ENCODE assay signal across 8 cellular contexts in genomic region chr11:117985953-117986887, GRCh38. TPM values are rescaled to one million over a fixed set of nuclear protein-coding genes. Genes with fewer than 3 reads are reported as not detected.
DNase-seq lines count a peak whose midpoint lies in the region; ATAC-seq, FAIRE-seq and TF ChIP-seq lines count a peak whose summit lies in the region.

Gene IL10RA, plus strand, starts transcription at chr11:117986394. Its CDS starts 74 bp downstream, at chr11:117986468.

- H3K9ac ChIP-seq in SK-N-SH = no peak within 1 kb of the TSS

- TF ChIP-seq RAD21 in SK-N-SH (IDR thresholded peaks at IDR 0.05; ENCODE audit: low read length) = no peak

- POLR2A ChIA-PET in SK-N-SH (lab: Yijun Ruan, JAX) = interaction anchor here (0.6 kb wide), 1 partner anchor 79 kb away, joined by 6 read pairs; no protein-coding TSS in a partner anchor

- H3K4me2 ChIP-seq in SK-N-SH = peak within 1 kb of the TSS; percentile 76

- H3K36me3 ChIP-seq in SK-N-SH (replicated peaks in 1 of 2; ENCODE audit: control insufficient read depth in 1 of 2, insufficient read depth in 2 of 2, low read length in 1 of 2) (no peaks in the 10 kb centered on the region), uterus (no peaks in the 10 kb centered on the region)

- FAIRE-seq in D721Med (lab: Jason Lieb, UNC) = no peak

- no peaks in the 10 kb centered on the region for H3K9me3 Mint-ChIP-seq in activated naive CD8-positive, alpha-beta T cell treated with anti-CD3 and anti-CD28 coated beads for 36 hours

- no peaks in the 10 kb centered on the region for H3K79me2 ChIP-seq in SK-N-SH (ENCODE audit: insufficient read depth)

- no peak for TF ChIP-seq EP300 in SK-N-SH (IDR thresholded peaks at IDR 0.05; ENCODE audit: borderline replicate concordance in 1 of 2, low read depth in 1 of 2, low read length in 1 of 2)

- H3F3A ChIP-seq in SK-N-SH (replicated peaks; ENCODE audit: insufficient read depth) = no peaks in the 10 kb centered on the region

- H2AFZ ChIP-seq in SK-N-SH (ENCODE audit: low read depth) = peak within 1 kb of the TSS; percentile 56; the same call in 1 of the 2 replicates

- H3K4me3 ChIP-seq in HL-60 (replicated peaks; ENCODE audit: insufficient read depth, low read length) (peak within 1 kb of the TSS; percentile 63), SK-N-SH (ENCODE audit: low read depth in 2 of 2, low read length in 1 of 2) (peak within 1 kb of the TSS; percentile 48 to 56), right cardiac atrium (ENCODE audit: low read length) (peak within 1 kb of the TSS; percentile 52), uterus (peak within 1 kb of the TSS; percentile 38 to 46)

- H3K27ac Mint-ChIP-seq in activated naive CD8-positive, alpha-beta T cell treated with anti-CD3 and anti-CD28 coated beads for 36 hours = peak within 1 kb of the TSS; percentile 96

- H3K27ac ChIP-seq in HL-60 (replicated peaks) (peak within 1 kb of the TSS; percentile 86), SK-N-SH (ENCODE audit: low read depth in 2 of 2, low read length in 1 of 2) (no peak within 1 kb of the TSS; a peak in 1 of 4 replicates), right cardiac atrium (ENCODE audit: low read length) (peak within 1 kb of the TSS; percentile 35), uterus (peak within 1 kb of the TSS; percentile 42 to 65)

- WGBS in SK-N-SH (ENCODE audit: low lambda C conversion rate) = 22% methylated on average over 14 of the region's 71 CpGs
- 4% methylated on average over 71 of the region's 71 CpGs for WGBS in right cardiac atrium

- DNase-seq in D721Med (ENCODE audit: insufficient read length, low spot score) (peak; percentile 98), HL-60 (ENCODE audit: low read depth in 1 of 2, low spot score in 1 of 2) (peak; percentile 80 to 89), SK-N-SH (peak; percentile 95), right cardiac atrium (peak; percentile 86 to 95 (median 95)), putamen (ENCODE audit: low spot score) (peak; percentile 75), uterus (peak; percentile 70 to 85)
- DNase-seq in activated naive CD8-positive, alpha-beta T cell treated with anti-CD3 and anti-CD28 coated beads for 36 hours = peak; percentile 92

- no peak for TF ChIP-seq CTCF in D721Med (IDR thresholded peaks at IDR 0.05; ENCODE audit: insufficient read depth, missing control alignments)
- TF ChIP-seq CTCF in HL-60 (IDR thresholded peaks at IDR 0.05; ENCODE audit: insufficient read depth, low read length) = no peak
- TF ChIP-seq CTCF in SK-N-SH (IDR thresholded peaks at IDR 0.05) = no peak
- TF ChIP-seq CTCF in uterus (IDR thresholded peaks at IDR 0.05) = no peak

- H3K9me3 ChIP-seq in SK-N-SH (no peaks in the 10 kb centered on the region), right cardiac atrium (ENCODE audit: control insufficient read depth, low read length) (no peaks in the 10 kb centered on the region), uterus (no peaks in the 10 kb centered on the region)

- H3K27me3 ChIP-seq in HL-60 (ENCODE audit: insufficient read depth, poor library complexity, severe bottlenecking) (no peaks in the 10 kb centered on the region), SK-N-SH (ENCODE audit: insufficient read depth) (peaks cover 9% of the 10 kb centered on the region; the same call in 1 of the 2 replicates), right cardiac atrium (ENCODE audit: control insufficient read depth, insufficient read depth) (no peaks in the 10 kb centered on the region), uterus (no peaks in the 10 kb centered on the region)

- no peaks in the 10 kb centered on the region for H3K27me3 Mint-ChIP-seq in activated naive CD8-positive, alpha-beta T cell treated with anti-CD3 and anti-CD28 coated beads for 36 hours

- H4K20me1 ChIP-seq in SK-N-SH (ENCODE audit: insufficient read depth) = no peaks in the 10 kb centered on the region

- peak within 1 kb of the TSS; percentile 81 for H3K4me3 Mint-ChIP-seq in activated naive CD8-positive, alpha-beta T cell treated with anti-CD3 and anti-CD28 coated beads for 36 hours

- CTCF ChIA-PET in SK-N-SH (lab: Yijun Ruan, JAX) = interaction anchor here (1.0 to 1.7 kb wide), 3 partner anchors 10 to 167 kb away, joined by 3 to 6 read pairs (median 4); no protein-coding TSS in a partner anchor

- peaks cover 73% of the 10 kb centered on the region for H3K4me1 Mint-ChIP-seq in activated naive CD8-positive, alpha-beta T cell treated with anti-CD3 and anti-CD28 coated beads for 36 hours

- intact Hi-C loops in right cardiac atrium (cut with DNase I) (no loop called here), uterus (cut with DNase I; ENCODE audit: low total_unique reads) (no loop called here)

- ATAC-seq in GM19438 (IDR thresholded peaks at IDR 0.05; ENCODE audit: low read depth, unreplicated experiment) = peak; percentile 79
- peak; percentile 98 to 99 for ATAC-seq in right cardiac atrium

- peaks cover 0 to 7% of the 10 kb centered on the region in 2 experiments; a peak in 1 of 4 replicates for H3K4me1 ChIP-seq in SK-N-SH (ENCODE audit: control insufficient read depth in 1 of 2, insufficient read depth in 2 of 2, low read depth in 1 of 2, low read length in 1 of 2)
- H3K4me1 ChIP-seq in right cardiac atrium (ENCODE audit: control insufficient read depth, insufficient read depth, low read length) = no peaks in the 10 kb centered on the region
- H3K4me1 ChIP-seq in uterus = no peaks in the 10 kb centered on the region

- TF ChIP-seq POLR2A in uterus (IDR thresholded peaks at IDR 0.05) = peak; percentile 60 to 75

- no peaks in the 10 kb centered on the region for H3K9me2 ChIP-seq in SK-N-SH

- peaks cover 58% of the 10 kb centered on the region for H3K36me3 Mint-ChIP-seq in activated naive CD8-positive, alpha-beta T cell treated with anti-CD3 and anti-CD28 coated beads for 36 hours

TF ChIP-seq in SK-N-SH, 30 proteins besides CTCF, POLR2A, EP300 and RAD21:
- TF ChIP-seq, protein P1, sequence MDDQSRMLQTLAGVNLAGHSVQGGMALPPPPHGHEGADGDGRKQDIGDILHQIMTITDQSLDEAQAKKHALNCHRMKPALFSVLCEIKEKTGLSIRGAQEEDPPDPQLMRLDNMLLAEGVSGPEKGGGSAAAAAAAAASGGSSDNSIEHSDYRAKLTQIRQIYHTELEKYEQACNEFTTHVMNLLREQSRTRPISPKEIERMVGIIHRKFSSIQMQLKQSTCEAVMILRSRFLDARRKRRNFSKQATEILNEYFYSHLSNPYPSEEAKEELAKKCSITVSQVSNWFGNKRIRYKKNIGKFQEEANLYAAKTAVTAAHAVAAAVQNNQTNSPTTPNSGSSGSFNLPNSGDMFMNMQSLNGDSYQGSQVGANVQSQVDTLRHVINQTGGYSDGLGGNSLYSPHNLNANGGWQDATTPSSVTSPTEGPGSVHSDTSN (IDR thresholded peaks at IDR 0.05) = peak; percentile 88
- no peak for TF ChIP-seq FOXM1 (IDR thresholded peaks at IDR 0.05; ENCODE audit: low read depth)
- no peak for TF ChIP-seq MAX (IDR thresholded peaks at IDR 0.05; ENCODE audit: low read depth)
- 0 out of 2 replicates have a peak, but pooled peaks have one; percentile 23 for TF ChIP-seq NRF1 (IDR thresholded peaks at IDR 0.05; ENCODE audit: low read depth, low read length)
- TF ChIP-seq MXI1 (IDR thresholded peaks at IDR 0.05; ENCODE audit: low read depth, low read length) = 0 out of 2 replicates have a peak, but pooled peaks have one; percentile 32

RNA-seq across cellular contexts. Expression of gene IL10RA, which starts in this region (rescaled TPM):
- polyA plus RNA-seq in SK-N-SH (2012; rRNA removed) (0.05 TPM in 1 of 2 replicates, not detected in the other), right cardiac atrium (3.1 TPM)
- not detected in 2 replicates for polyA plus RNA-seq in SK-N-SH (2012; cell fraction: cytosol; rRNA removed)
- polyA plus RNA-seq in SK-N-SH (2012; cell fraction: nucleus; rRNA removed) = not detected in 2 replicates
- total RNA-seq in activated naive CD8-positive, alpha-beta T cell treated with anti-CD3 and anti-CD28 coated beads for 36 hours = 10 to 100 TPM; 39.6 to 41.2 TPM
- total RNA-seq in right cardiac atrium (10 to 100 TPM in 3 of 4 donors, 1 to 10 TPM in 1; 8.3 to 18.5 (median 11.6) TPM), uterus (10 to 100 TPM in 3 of 4 donors, 1 to 10 TPM in 1; 6.8 to 45.9 (median 11.1) TPM)

Comparison
In these comparisons a context has a peak if more than half of its experiments do, and no peak if none do; other contexts are left out.
1. Peak in DNase-seq, H3K4me3 ChIP-seq and H3K4me2 ChIP-seq in SK-N-SH; RNA of the gene not detected or under 1 TPM.
2. H3K27ac ChIP-seq: peak in HL-60 (single experiment), right cardiac atrium (single experiment) and uterus (2 of 2); none in SK-N-SH (0 of 2).
3. Peak in every context shown above with its lines, with median percentiles within 50 percentile points of each other: DNase-seq and H3K4me3 ChIP-seq.